Comparison of ENCODE assay signal across 13 cellular contexts in genomic region chr1:225871374-225872074, GRCh38. TPM values are rescaled to one million over a fixed set of nuclear protein-coding genes. Genes with fewer than 3 reads are reported as not detected.
DNase-seq lines count a peak whose midpoint lies in the region; ATAC-seq, FAIRE-seq and TF ChIP-seq lines count a peak whose summit lies in the region.
"Had no signal": no experiment of that assay in that cellular context is flagged by ENCODE, and none has a peak within 500 bp of the region (broad histone marks: within the 10 kb centered on the region; RNA-seq: fewer than 3 reads in every experiment).

No MANE protein-coding gene starts in this region.

- intact Hi-C loops in stomach (cut with DNase I; ENCODE audit: low total_unique reads) = no loop called here
- intact Hi-C loops in lower lobe of right lung (cut with DNase I) = no loop called here

- TF ChIP-seq CTCF in bronchial epithelial cell (IDR thresholded peaks at IDR 0.05; ENCODE audit: insufficient read depth, low read length, severe bottlenecking) (no peak), stomach (IDR thresholded peaks at IDR 0.05) (no peak), lower lobe of right lung (IDR thresholded peaks at IDR 0.05) (no peak)

- 55 to 72% (median 64%) methylated on average over 11 of the region's 11 CpGs for WGBS in stomach, 5 donors

- no peaks in the 10 kb centered on the region for H3K27me3 Mint-ChIP-seq in activated naive CD4-positive, alpha-beta T cell treated with anti-CD3 and anti-CD28 coated beads, Interleukin-2, amount 50 U/mL, for 24 hours

- H3K9me3 Mint-ChIP-seq in activated naive CD4-positive, alpha-beta T cell treated with anti-CD3 and anti-CD28 coated beads, Interleukin-2, amount 50 U/mL, for 24 hours = no peaks in the 10 kb centered on the region

- H3K4me3 Mint-ChIP-seq in activated naive CD4-positive, alpha-beta T cell treated with anti-CD3 and anti-CD28 coated beads, Interleukin-2, amount 50 U/mL, for 24 hours = no peak overlapping the region

- ATAC-seq in HG03457 (IDR thresholded peaks at IDR 0.05; ENCODE audit: unreplicated experiment) (no peak), lower lobe of right lung (no peak)
- ATAC-seq: stimulated activated naive CD8-positive, alpha-beta T cell treated with anti-CD3 and anti-CD28 coated beads, Interleukin-15, Interleukin-2, amounts not matched to agents 100 U/mL and 50 U/mL, for 24 hours had no signal

- H3K4me3 ChIP-seq in bronchial epithelial cell (ENCODE audit: low read depth, low read length) (no peak overlapping the region), stomach (no peak overlapping the region), lower lobe of right lung (no peak overlapping the region)
- H3K4me3 ChIP-seq: cardiac muscle cell had no signal

- FAIRE-seq in bronchial epithelial cell (lab: Jason Lieb, UNC) = peak; percentile 93
- FAIRE-seq: islet of Langerhans had no signal

- peaks cover 26 to 56% (median 44%) of the 10 kb centered on the region in 4 donors for H3K4me1 ChIP-seq in stomach
- H3K4me1 ChIP-seq in lower lobe of right lung = peaks cover 15% of the 10 kb centered on the region

- peaks cover 65% of the 10 kb centered on the region for H3K4me1 Mint-ChIP-seq in activated naive CD4-positive, alpha-beta T cell treated with anti-CD3 and anti-CD28 coated beads, Interleukin-2, amount 50 U/mL, for 24 hours

- peak overlapping the region; percentile 80 for H3K27ac Mint-ChIP-seq in activated naive CD4-positive, alpha-beta T cell treated with anti-CD3 and anti-CD28 coated beads, Interleukin-2, amount 50 U/mL, for 24 hours

- DNase-seq in activated naive CD4-positive, alpha-beta T cell (lab: John Stamatoyannopoulos, UW) = no peak
- DNase-seq in NCI-H345 treated with DMSO at 0.1 percent for 48 hours (lab: John Stamatoyannopoulos, UW; ENCODE audit: unreplicated experiment) (peak; percentile 57), bronchial epithelial cell (ENCODE audit: low read depth) (peak; percentile 83), stomach (no peak), lower lobe of right lung (no peak), NCI-H187 treated with DMSO at 0.1 percent for 48 hours (lab: John Stamatoyannopoulos, UW) (no peak)
- DNase-seq: Kasumi-1; stimulated activated naive CD8-positive, alpha-beta T cell treated with anti-CD3 and anti-CD28 coated beads, Interleukin-15, Interleukin-2, amounts not matched to agents 100 U/mL and 50 U/mL, for 24 hours; T1000 had no signal

- H3K27ac ChIP-seq in stomach = peak overlapping the region; percentile 0 to 67 (median 13)
- no peak overlapping the region for H3K27ac ChIP-seq in lower lobe of right lung
- H3K27ac ChIP-seq: cardiac muscle cell had no signal

- H3K36me3 Mint-ChIP-seq in activated naive CD4-positive, alpha-beta T cell treated with anti-CD3 and anti-CD28 coated beads, Interleukin-2, amount 50 U/mL, for 24 hours = peaks cover 9% of the 10 kb centered on the region

- TF ChIP-seq POLR2A in stomach (IDR thresholded peaks at IDR 0.05) = no peak

- H3K27me3 ChIP-seq in bronchial epithelial cell (ENCODE audit: control insufficient read depth, insufficient read depth, low read length) (peaks cover 3% of the 10 kb centered on the region), stomach (no peaks in the 10 kb centered on the region), lower lobe of right lung (ENCODE audit: low read depth) (no peaks in the 10 kb centered on the region)
- H3K27me3 ChIP-seq: cardiac muscle cell had no signal

- no peaks in the 10 kb centered on the region for H3K9me3 ChIP-seq in stomach
- H3K9me3 ChIP-seq in lower lobe of right lung = no peaks in the 10 kb centered on the region

- no peak for TF ChIP-seq EP300 in stomach (IDR thresholded peaks at IDR 0.05)

- H3K36me3 ChIP-seq in bronchial epithelial cell (ENCODE audit: control insufficient read depth, insufficient read depth, low read length) (peaks cover 3% of the 10 kb centered on the region), stomach (peaks cover 51 to 98% (median 95%) of the 10 kb centered on the region in 4 donors), lower lobe of right lung (peaks cover 99% of the 10 kb centered on the region)

RNA-seq across cellular contexts. Expression of gene TMEM63A, which starts 10.7 kb away (rescaled TPM):
- total RNA-seq in bronchial epithelial cell (4.7 and 7.9 TPM in 2 replicates), stomach (100 to 1,000 TPM in 3 of 5 donors, 10 to 100 TPM in 2; 82.6 to 208 (median 101) TPM), lower lobe of right lung (141 TPM)
- 10 to 100 TPM in 2 of 3 donors, 1 to 10 TPM in 1; 5.3 to 25.7 (median 22.8) TPM for polyA plus RNA-seq in stomach

RNA-seq across cellular contexts. Expression of gene LEFTY1, which starts 17.4 kb away (rescaled TPM):
- not detected in 2 replicates for total RNA-seq in bronchial epithelial cell
- total RNA-seq in stomach = 100 to 1,000 TPM in 1 of 5 donors, under 1 TPM in 1, not detected in 3; 0.55 to 499 TPM
- polyA plus RNA-seq in stomach = under 1 TPM; 0.37 to 0.73 (median 0.61) TPM
- total RNA-seq in lower lobe of right lung = not detected
- polyA plus RNA-seq: cardiac muscle cell had no signal

RNA-seq across cellular contexts. Expression of gene PYCR2, which starts 52.5 kb away (rescaled TPM):
- 19.5 and 35.3 TPM in 2 replicates for total RNA-seq in bronchial epithelial cell
- total RNA-seq in stomach = 10 to 100 TPM; 20.1 to 42.9 (median 21.8) TPM
- 10 to 100 TPM; 39.0 to 59.4 (median 39.9) TPM for polyA plus RNA-seq in stomach
- total RNA-seq in lower lobe of right lung = 73.2 TPM

Comparison
In these comparisons a context has a peak if more than half of its experiments do, and no peak if none do; other contexts are left out.
1. DNase-seq: peak in NCI-H345 treated with DMSO at 0.1 percent for 48 hours (single experiment) and bronchial epithelial cell (single experiment); none in activated naive CD4-positive, alpha-beta T cell (0 of 4), stomach (single experiment), lower lobe of right lung (single experiment) and NCI-H187 treated with DMSO at 0.1 percent for 48 hours (single experiment).